ENCODE assay signal across 32 cellular contexts in genomic region chr19:50648659-50649058, GRCh38. TPM values are rescaled to one million over a fixed set of nuclear protein-coding genes. Genes with fewer than 3 reads are reported as not detected.
"Had no signal": no experiment of that assay in that cellular context is flagged by ENCODE, and none has a peak within 500 bp of the region (broad histone marks: within the 10 kb centered on the region; RNA-seq: fewer than 3 reads in every experiment).

No MANE protein-coding gene starts in this region.

- H3K4me1 ChIP-seq: left ventricle myocardium inferior, neural progenitor cell, right atrium auricular region, right lobe of liver, testis, thyroid gland, transverse colon, upper lobe of left lung, vagina had no signal

- H3K4me3 Mint-ChIP-seq: mesothelial cell of epicardium; naive B cell; natural killer cell; nephron progenitor cell; neural progenitor cell; stimulated activated memory B cell treated with anti-CD40 and anti-IgM and Interleukin-4, amounts not matched to agents 10 μg/mL and 1 μg/mL and 100 μg/mL, for 72 hours; stimulated activated naive CD8-positive, alpha-beta T cell treated with anti-CD3 and anti-CD28 coated beads, Interleukin-15, amount 100 ng/mL, for 72 hours had no signal

- H3K4me3 ChIP-seq: left ventricle myocardium inferior, lung, neural progenitor cell, ovary, right atrium auricular region, right lobe of liver, smooth muscle cell, testis, thyroid gland, transverse colon, upper lobe of left lung, vagina had no signal

- DNase-seq: hippocampal formation; left ventricle myocardium inferior; mesendoderm; naive B cell; natural killer cell; nephron progenitor cell; ovary; right lobe of liver; stimulated activated CD4-positive, alpha-beta T cell treated with anti-CD3 and anti-CD28 coated beads, Interleukin-1b, Interleukin-23, amount 100 ng/mL, for 48 hours; stimulated activated CD4-positive, alpha-beta T cell treated with anti-CD3 and anti-CD28 coated beads, Interleukin-2, amount 100 ng/mL, for 48 hours; stimulated activated CD4-positive, alpha-beta T cell treated with anti-CD3 and anti-CD28 coated beads, Interleukin-4, amount 100 ng/mL, for 4 hours; stimulated activated CD8-positive, alpha-beta memory T cell treated with anti-CD3 and anti-CD28 coated beads, Interleukin-4, amount 100 ng/mL, for 48 hours; stimulated activated naive CD4-positive, alpha-beta T cell treated with Interleukin-2 at 50 U/mL for 16 hours; stimulated activated naive CD8-positive, alpha-beta T cell treated with anti-CD3 and anti-CD28 coated beads, Interleukin-15, amount 100 ng/mL, for 72 hours; substantia nigra; testis; thyroid gland; transverse colon; upper lobe of left lung had no signal

- H3K27me3 ChIP-seq: ovary, right atrium auricular region, right lobe of liver, testis, thyroid gland, upper lobe of left lung had no signal

- H3K4me2 ChIP-seq: smooth muscle cell had no signal

- ATAC-seq: natural killer cell; stimulated activated memory B cell treated with anti-CD40 and anti-IgM and Interleukin-4, amounts not matched to agents 10 μg/mL and 1 μg/mL and 100 μg/mL, for 72 hours had no signal

- H3K9me3 ChIP-seq: left ventricle myocardium inferior, ovary, right atrium auricular region, right lobe of liver, testis, thyroid gland, transverse colon, upper lobe of left lung, vagina had no signal

- H3K4me1 Mint-ChIP-seq: mesothelial cell of epicardium; natural killer cell; stimulated activated memory B cell treated with anti-CD40 and anti-IgM and Interleukin-4, amounts not matched to agents 10 μg/mL and 1 μg/mL and 100 μg/mL, for 72 hours had no signal

- H3K9me3 Mint-ChIP-seq: mesothelial cell of epicardium, natural killer cell, nephron progenitor cell, neural progenitor cell had no signal

- H3K27ac ChIP-seq: left ventricle myocardium inferior, neural progenitor cell, ovary, right atrium auricular region, right lobe of liver, testis, thyroid gland, transverse colon, upper lobe of left lung, vagina had no signal

- H3K36me3 Mint-ChIP-seq: mesothelial cell of epicardium; natural killer cell; neural progenitor cell; stimulated activated memory B cell treated with anti-CD40 and anti-IgM and Interleukin-4, amounts not matched to agents 10 μg/mL and 1 μg/mL and 100 μg/mL, for 72 hours had no signal

- H3K27ac Mint-ChIP-seq: mesothelial cell of epicardium; naive B cell; natural killer cell; nephron progenitor cell; progenitor cell of endocrine pancreas; stimulated activated memory B cell treated with anti-CD40 and anti-IgM and Interleukin-4, amounts not matched to agents 10 μg/mL and 1 μg/mL and 100 μg/mL, for 72 hours; stimulated activated naive CD8-positive, alpha-beta T cell treated with anti-CD3 and anti-CD28 coated beads, Interleukin-15, amount 100 ng/mL, for 72 hours had no signal

- H3K36me3 ChIP-seq: left ventricle myocardium inferior, neural progenitor cell, ovary, right atrium auricular region, right lobe of liver, thyroid gland, transverse colon, upper lobe of left lung, vagina had no signal

RNA-seq across cellular contexts. Expression of gene C19orf81, which starts 0.6 kb away (rescaled TPM):
- total RNA-seq: mononuclear cell, natural killer cell, omental fat pad, right lobe of liver, skeletal muscle tissue, transverse colon, urinary bladder, vagina had no signal
- polyA plus RNA-seq: ovary had no signal

RNA-seq across cellular contexts. Expression of gene SYT3, which starts 9.0 kb away (rescaled TPM):
- total RNA-seq: mononuclear cell, natural killer cell, omental fat pad, pulmonary artery endothelial cell, right lobe of liver, skeletal muscle tissue had no signal
